ENCODE assay signal across 1 cellular context in the genomic region with DNA sequence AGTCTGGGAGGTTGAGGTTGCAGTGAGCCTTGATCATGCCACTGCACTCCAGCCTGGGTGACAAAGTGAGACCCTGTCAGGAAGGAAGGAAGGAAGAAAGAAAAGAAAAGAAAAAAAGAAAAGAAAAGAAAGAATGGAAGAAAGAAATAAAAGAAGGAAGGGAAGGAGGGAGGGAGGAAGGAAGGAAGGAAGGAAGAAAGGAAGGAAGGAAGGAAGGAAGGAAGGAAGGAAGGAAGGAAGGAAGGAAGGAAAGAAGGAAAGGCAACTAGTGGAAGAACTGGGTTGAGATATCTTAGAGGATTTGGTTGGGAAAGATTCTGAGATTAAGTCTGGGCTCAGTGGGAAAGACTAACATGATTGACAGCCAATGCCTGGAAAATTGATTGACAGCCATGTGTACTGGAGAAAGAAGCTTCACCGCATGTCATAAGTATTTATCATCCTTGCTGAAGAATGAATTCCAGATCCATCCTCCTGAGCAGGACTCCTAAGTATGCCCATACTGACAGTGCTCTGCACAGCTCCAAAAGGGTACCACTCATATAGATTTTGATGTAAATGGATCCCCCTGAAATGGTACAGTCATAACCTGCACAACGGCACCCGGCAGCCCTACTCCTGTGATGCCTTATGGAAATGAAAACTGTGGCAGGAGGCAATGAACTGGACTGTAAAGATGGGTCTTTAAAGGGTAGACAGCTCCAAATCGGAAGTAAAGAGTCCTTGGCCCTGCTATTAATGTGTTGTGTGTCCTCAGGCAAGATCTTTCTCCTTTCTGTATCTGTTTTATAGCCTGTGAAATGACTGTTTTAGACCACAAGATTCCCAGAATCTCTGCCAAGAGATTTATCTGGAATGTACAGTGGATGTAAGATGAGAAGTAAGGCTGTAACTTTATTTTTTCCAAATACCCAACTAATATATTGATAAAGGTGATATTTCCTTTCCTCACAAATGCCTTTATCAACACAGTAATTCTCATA.
TF ChIP-seq lines count a peak whose summit lies in the region.

No MANE protein-coding gene starts in this region.

TF ChIP-seq in K562, 482 proteins besides CTCF, POLR2A, EP300 and RAD21:
- TF ChIP-seq E2F3 (CRISPR knock-in tag; IDR thresholded peaks at IDR 0.05) (no peak), XRCC5 (IDR thresholded peaks at IDR 0.05; ENCODE audit: low read depth, low read length) (no peak), HSF4 (CRISPR knock-in tag; IDR thresholded peaks at IDR 0.05; ENCODE audit: borderline replicate concordance) (no peak), E2F6 (IDR thresholded peaks at IDR 0.05; ENCODE audit: borderline replicate concordance in 1 of 2, extremely low read depth in 1 of 2, insufficient read depth in 1 of 2, insufficient read length in 1 of 2, low read depth in 1 of 2, low read length in 1 of 2, poor library complexity in 1 of 2, severe bottlenecking in 1 of 2) (no peak)
- TF ChIP-seq, protein P1, sequence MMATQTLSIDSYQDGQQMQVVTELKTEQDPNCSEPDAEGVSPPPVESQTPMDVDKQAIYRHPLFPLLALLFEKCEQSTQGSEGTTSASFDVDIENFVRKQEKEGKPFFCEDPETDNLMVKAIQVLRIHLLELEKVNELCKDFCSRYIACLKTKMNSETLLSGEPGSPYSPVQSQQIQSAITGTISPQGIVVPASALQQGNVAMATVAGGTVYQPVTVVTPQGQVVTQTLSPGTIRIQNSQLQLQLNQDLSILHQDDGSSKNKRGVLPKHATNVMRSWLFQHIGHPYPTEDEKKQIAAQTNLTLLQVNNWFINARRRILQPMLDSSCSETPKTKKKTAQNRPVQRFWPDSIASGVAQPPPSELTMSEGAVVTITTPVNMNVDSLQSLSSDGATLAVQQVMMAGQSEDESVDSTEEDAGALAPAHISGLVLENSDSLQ (IDR thresholded peaks at IDR 0.05): peak; percentile 59
